ENCODE assay signal across 16 cellular contexts in the genomic region with DNA sequence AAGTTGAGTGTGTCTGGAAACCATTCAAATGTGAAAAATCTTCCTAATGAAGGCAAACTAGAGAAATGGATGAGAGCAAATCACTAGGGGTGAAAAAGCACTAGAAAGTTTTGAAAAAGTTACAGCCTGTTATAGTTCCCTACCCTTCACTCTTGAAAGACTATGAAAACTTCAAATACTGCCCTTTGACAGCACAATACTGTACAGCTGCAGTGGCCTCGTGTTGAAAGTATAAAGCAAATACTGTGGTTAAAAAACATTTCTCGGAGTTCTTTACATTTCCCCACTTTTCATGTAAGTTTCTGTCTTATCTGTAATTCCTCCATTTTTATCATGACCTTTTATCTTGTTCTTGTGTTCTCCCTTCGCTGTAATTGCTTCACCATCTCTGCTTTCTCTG.
DNase-seq lines count a peak whose midpoint lies in the region; ATAC-seq and TF ChIP-seq lines count a peak whose summit lies in the region.
"Had no signal": no experiment of that assay in that cellular context is flagged by ENCODE, and none has a peak within 500 bp of the region (broad histone marks: within the 10 kb centered on the region; RNA-seq: fewer than 3 reads in every experiment).

No MANE protein-coding gene starts in this region.

- POLR2A ChIA-PET in CD4-positive, alpha-beta T cell (lab: Charles Lee) = interaction anchor here (0.7 kb wide), 1 partner anchor 14 kb away, joined by 3 read pairs; no protein-coding TSS in a partner anchor
- POLR2A ChIA-PET in T-cell (lab: Charles Lee) = no interaction called here

- H3K4me1 ChIP-seq in psoas muscle (no peaks in the 10 kb centered on the region), gastroesophageal sphincter (no peaks in the 10 kb centered on the region)

- H3K9me3 ChIP-seq in CD4-positive, alpha-beta T cell (ENCODE audit: control insufficient read depth, low read length) = no peaks in the 10 kb centered on the region
- H3K9me3 ChIP-seq in psoas muscle = no peaks in the 10 kb centered on the region
- peaks cover 0 to 9% (median 0%) of the 10 kb centered on the region in 3 donors for H3K9me3 ChIP-seq in gastroesophageal sphincter

- peaks cover 20% of the 10 kb centered on the region for H3K4me1 Mint-ChIP-seq in CD4-positive, alpha-beta T cell (ENCODE audit: low read depth)
- peaks cover 20 to 31% (median 24%) of the 10 kb centered on the region in 3 donors for H3K4me1 Mint-ChIP-seq in T-cell

- intact Hi-C loops in CD4-positive, alpha-beta T cell (cut with DNase I, micrococcal nuclease) = no loop called here
- intact Hi-C loops in psoas muscle (cut with DNase I) = no loop called here

- H3K4me3 Mint-ChIP-seq in CD4-positive, alpha-beta T cell = no peak overlapping the region
- H3K4me3 Mint-ChIP-seq in T-cell = no peak overlapping the region

- 79 to 89% (median 81%) methylated on average over 3 of the region's 3 CpGs for WGBS in psoas muscle, 3 donors
- WGBS in gastroesophageal sphincter (ENCODE audit: low coverage in 1 of 2), 2 donors = 61 to 78% methylated on average over 3 of the region's 3 CpGs

- H3K36me3 ChIP-seq in psoas muscle (ENCODE audit: insufficient read depth in 1 of 2, low read depth in 1 of 2) (no peaks in the 10 kb centered on the region), gastroesophageal sphincter (no peaks in the 10 kb centered on the region)

- no peak for ATAC-seq in CD4-positive, alpha-beta T cell (ENCODE audit: poor library complexity)
- peak; percentile 60 for ATAC-seq in GM19328 (IDR thresholded peaks at IDR 0.05; ENCODE audit: unreplicated experiment)
- peak; percentile 79 for ATAC-seq in HG02798 (IDR thresholded peaks at IDR 0.05; ENCODE audit: poor library complexity, unreplicated experiment)
- no peak for ATAC-seq in T-cell (replicated peaks in 1 of 4)
- ATAC-seq in psoas muscle = no peak
- ATAC-seq in gastroesophageal sphincter = no peak
- ATAC-seq: K562, Right ventricle myocardium inferior had no signal

- no peak for DNase-seq in CD4-positive, alpha-beta T cell
- DNase-seq in T-cell = no peak
- no peak for DNase-seq in stimulated activated CD4-positive, alpha-beta T cell treated with anti-CD3 and anti-CD28 coated beads, Interleukin-1b, Interleukin-23, amount 100 ng/mL, for 48 hours
- no peak for DNase-seq in psoas muscle
- DNase-seq in globus pallidus (ENCODE audit: low spot score) = no peak
- DNase-seq: GDM1, NCI-H1436, NCI-H2029, NCI-H2171, NCI-H774 had no signal

- H3K27me3 ChIP-seq in CD4-positive, alpha-beta T cell (ENCODE audit: control insufficient read depth, insufficient read depth, low read length) = no peaks in the 10 kb centered on the region
- no peaks in the 10 kb centered on the region for H3K27me3 ChIP-seq in psoas muscle (ENCODE audit: insufficient read depth in 3 of 3, low read length in 2 of 3)
- H3K27me3 ChIP-seq in gastroesophageal sphincter = no peaks in the 10 kb centered on the region

- H3K27me3 Mint-ChIP-seq in CD4-positive, alpha-beta T cell = no peaks in the 10 kb centered on the region
- H3K27me3 Mint-ChIP-seq in T-cell = no peaks in the 10 kb centered on the region

- H3K36me3 Mint-ChIP-seq in CD4-positive, alpha-beta T cell (ENCODE audit: low read depth) = no peaks in the 10 kb centered on the region
- H3K36me3 Mint-ChIP-seq in T-cell = peaks cover 5% of the 10 kb centered on the region

- TF ChIP-seq EP300 in gastroesophageal sphincter (IDR thresholded peaks at IDR 0.05) = no peak

- H3K4me3 ChIP-seq in psoas muscle (no peak overlapping the region), gastroesophageal sphincter (no peak overlapping the region)
- H3K4me3 ChIP-seq: K562, SK-N-MC had no signal

- H3K9me3 Mint-ChIP-seq in CD4-positive, alpha-beta T cell = peaks cover 5% of the 10 kb centered on the region
- H3K9me3 Mint-ChIP-seq in T-cell = peaks cover 0 to 7% (median 5%) of the 10 kb centered on the region in 3 donors

- H3K27ac Mint-ChIP-seq in CD4-positive, alpha-beta T cell = peak overlapping the region; percentile 10
- H3K27ac Mint-ChIP-seq in T-cell = peak overlapping the region; percentile 11 to 50

- no peak for TF ChIP-seq CTCF in CD4-positive, alpha-beta T cell (IDR thresholded peaks at IDR 0.05)
- TF ChIP-seq CTCF in psoas muscle (IDR thresholded peaks at IDR 0.05) = no peak
- no peak for TF ChIP-seq CTCF in gastroesophageal sphincter (IDR thresholded peaks at IDR 0.05)

- no peak for TF ChIP-seq POLR2A in gastroesophageal sphincter (IDR thresholded peaks at IDR 0.05)

- H3K27ac ChIP-seq in CD4-positive, alpha-beta T cell (ENCODE audit: low read depth, low read length) = no peak overlapping the region
- H3K27ac ChIP-seq in psoas muscle = no peak overlapping the region
- no peak overlapping the region for H3K27ac ChIP-seq in gastroesophageal sphincter
- H3K27ac ChIP-seq: SK-N-MC had no signal

- CTCF ChIA-PET in CD4-positive, alpha-beta T cell (lab: Charles Lee) = no interaction called here
- CTCF ChIA-PET in T-cell (lab: Charles Lee) = no interaction called here

Comparison
In these comparisons a context has a peak if more than half of its experiments do, and no peak if none do; other contexts are left out.
1. ATAC-seq: peak in GM19328 (single experiment) and HG02798 (single experiment); none in CD4-positive, alpha-beta T cell (single experiment), T-cell (0 of 4), psoas muscle (0 of 4) and gastroesophageal sphincter (single experiment).